Comparison of ENCODE assay signal across 8 cellular contexts in the genomic region with DNA sequence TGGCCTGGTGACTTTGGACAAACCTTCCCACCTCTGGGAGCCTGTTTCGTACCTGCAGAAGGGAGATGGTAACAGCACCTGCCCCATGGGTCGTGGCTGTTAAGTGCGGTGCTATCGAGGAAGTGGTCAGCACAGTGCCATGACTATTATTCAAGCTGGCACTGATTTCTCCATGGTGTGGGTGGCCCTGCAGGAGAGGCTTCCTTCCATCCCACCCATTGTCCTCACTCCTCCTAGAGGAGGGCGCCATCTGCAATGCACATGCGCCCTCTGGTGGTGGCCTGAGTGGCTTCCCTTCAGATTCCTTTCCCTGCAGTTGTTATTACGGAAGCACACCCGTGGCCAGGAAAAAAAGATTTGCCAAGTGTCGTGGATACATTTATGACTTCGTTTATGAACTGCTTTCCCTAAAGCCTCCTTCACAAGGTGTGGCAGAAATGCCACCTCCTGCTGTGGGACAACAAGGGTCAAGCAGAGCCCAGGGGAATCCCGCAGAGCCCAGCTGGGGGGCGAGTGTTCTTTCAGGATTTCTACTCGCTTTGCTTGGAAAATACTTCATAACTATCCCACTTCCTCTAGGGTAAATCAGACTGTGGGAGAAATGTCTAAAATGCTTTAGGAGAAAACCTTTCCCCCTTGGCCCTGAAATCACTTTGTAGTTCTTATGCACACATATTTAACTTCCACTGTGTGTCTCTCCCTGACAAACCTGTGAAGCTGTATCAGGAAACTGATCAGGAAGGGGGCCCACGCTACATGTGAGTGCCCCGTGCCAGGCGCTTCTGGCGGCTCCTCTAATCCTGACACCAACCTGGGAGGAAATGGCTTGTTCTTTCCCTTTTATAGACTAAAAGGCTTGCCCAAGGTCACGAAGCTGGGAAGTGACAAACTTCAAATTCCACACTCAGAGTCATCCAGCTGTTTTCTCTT.
DNase-seq lines count a peak whose midpoint lies in the region; ATAC-seq and TF ChIP-seq lines count a peak whose summit lies in the region.

No MANE protein-coding gene starts in this region.

- 12 to 18% (median 16%) methylated on average over 18 of the region's 18 CpGs for WGBS in ovary, 3 donors
- 29% methylated on average over 18 of the region's 18 CpGs for WGBS in thymus

- TF ChIP-seq POLR2A in ovary (IDR thresholded peaks at IDR 0.05) = no peak

- H3K27me3 Mint-ChIP-seq in activated naive CD4-positive, alpha-beta T cell treated with anti-CD3 and anti-CD28 coated beads, Interleukin-2, amount 10 ng/mL, durations not matched to agents 7 days and 5 days = peaks cover 6% of the 10 kb centered on the region

- CTCF ChIA-PET in activated naive CD4-positive, alpha-beta T cell treated with anti-CD3 and anti-CD28 coated beads, Interleukin-2, amount 10 ng/mL, durations not matched to agents 7 days and 5 days (lab: Charles Lee) = interaction anchor here (0.6 to 7.8 kb wide), 16 partner anchors 9 to 375 kb away, joined by 3 to 91 read pairs (median 6); no protein-coding TSS in a partner anchor

- peak; percentile 49 for ATAC-seq in GM18909 (IDR thresholded peaks at IDR 0.05; ENCODE audit: poor library complexity, unreplicated experiment)

- H3K9me3 ChIP-seq in SJSA1 (replicated peaks) (no peaks in the 10 kb centered on the region), ovary (no peaks in the 10 kb centered on the region), thymus (ENCODE audit: control insufficient read depth) (no peaks in the 10 kb centered on the region)

- H3K4me3 Mint-ChIP-seq in activated naive CD4-positive, alpha-beta T cell treated with anti-CD3 and anti-CD28 coated beads, Interleukin-2, amount 10 ng/mL, durations not matched to agents 7 days and 5 days = peak overlapping the region; percentile 27

- H3K9me3 Mint-ChIP-seq in activated naive CD4-positive, alpha-beta T cell treated with anti-CD3 and anti-CD28 coated beads, Interleukin-2, amount 10 ng/mL, durations not matched to agents 7 days and 5 days = no peaks in the 10 kb centered on the region

- H3K27ac ChIP-seq in ACC112 (ENCODE audit: low read depth, low read length) (peak overlapping the region; percentile 67), SJSA1 (peak overlapping the region; percentile 79), ovary (peak overlapping the region; percentile 65 to 89), thymus (ENCODE audit: low read depth) (no peak overlapping the region)

- H3K79me2 ChIP-seq in ACC112 (ENCODE audit: control insufficient read depth, insufficient read depth, low read length, unreplicated experiment) = no peaks in the 10 kb centered on the region

- TF ChIP-seq EP300 in ovary (IDR thresholded peaks at IDR 0.05) = no peak

- H3K4me3 ChIP-seq in ACC112 (ENCODE audit: low read depth, low read length) (peak overlapping the region; percentile 75), SJSA1 (peak overlapping the region; percentile 21), ovary (peak overlapping the region; percentile 40), thymus (ENCODE audit: low read length) (peak overlapping the region; percentile 13)

- H3K36me3 Mint-ChIP-seq in activated naive CD4-positive, alpha-beta T cell treated with anti-CD3 and anti-CD28 coated beads, Interleukin-2, amount 10 ng/mL, durations not matched to agents 7 days and 5 days = peaks cover 17% of the 10 kb centered on the region

- TF ChIP-seq CTCF in ovary (IDR thresholded peaks at IDR 0.05) = peak; percentile 93 to 97 (median 97)

- peaks cover 53% of the 10 kb centered on the region for H3K4me1 Mint-ChIP-seq in activated naive CD4-positive, alpha-beta T cell treated with anti-CD3 and anti-CD28 coated beads, Interleukin-2, amount 10 ng/mL, durations not matched to agents 7 days and 5 days

- no peak overlapping the region for H3K27ac Mint-ChIP-seq in activated naive CD4-positive, alpha-beta T cell treated with anti-CD3 and anti-CD28 coated beads, Interleukin-2, amount 10 ng/mL, durations not matched to agents 7 days and 5 days

- no peaks in the 10 kb centered on the region for H3K27me3 ChIP-seq in ACC112 (ENCODE audit: insufficient read depth, low read length)
- H3K27me3 ChIP-seq in SJSA1 (replicated peaks) = no peaks in the 10 kb centered on the region
- no peaks in the 10 kb centered on the region for H3K27me3 ChIP-seq in ovary
- H3K27me3 ChIP-seq in thymus (ENCODE audit: control insufficient read depth, insufficient read depth) = no peaks in the 10 kb centered on the region

- H2AFZ ChIP-seq in ACC112 (ENCODE audit: low read length, unreplicated experiment) = peak overlapping the region; percentile 91

- H3K36me3 ChIP-seq in ACC112 (ENCODE audit: insufficient read depth, low read length) (no peaks in the 10 kb centered on the region), SJSA1 (0 out of 2 replicates have a peak, but pooled peaks cover 6% of the 10 kb centered on the region), ovary (no peaks in the 10 kb centered on the region), thymus (ENCODE audit: control insufficient read depth, insufficient read depth) (peaks cover 4% of the 10 kb centered on the region)

- DNase-seq in M059J (ENCODE audit: low read depth) = peak; percentile 85
- DNase-seq in SJSA1 (ENCODE audit: low read depth in 1 of 2, low spot score in 2 of 2) = peak; percentile 89 to 92
- peak; percentile 79 for DNase-seq in activated naive CD4-positive, alpha-beta T cell treated with anti-CD3 and anti-CD28 coated beads, Interleukin-2, amount 10 ng/mL, durations not matched to agents 7 days and 5 days
- peak; percentile 88 for DNase-seq in globus pallidus (ENCODE audit: low spot score)
- peak; percentile 86 to 92 (median 90) for DNase-seq in ovary

- intact Hi-C loops in ovary (cut with DNase I) = loop anchor here (1.0 to 5.0 kb wide), 5 partner anchors 164 to 309 kb away; no protein-coding TSS in a partner anchor

- peaks cover 5% of the 10 kb centered on the region for H3K4me1 ChIP-seq in ACC112 (ENCODE audit: control insufficient read depth, insufficient read depth, low read length, unreplicated experiment)
- peaks cover 32% of the 10 kb centered on the region for H3K4me1 ChIP-seq in SJSA1 (replicated peaks)
- peaks cover 5% of the 10 kb centered on the region for H3K4me1 ChIP-seq in ovary (ENCODE audit: insufficient read depth)
- H3K4me1 ChIP-seq in thymus (ENCODE audit: control insufficient read depth, insufficient read depth, low read length) = peaks cover 19% of the 10 kb centered on the region

Comparison
In these comparisons a context has a peak if more than half of its experiments do, and no peak if none do; other contexts are left out.
1. H3K4me3 ChIP-seq: peak in every context shown above with its lines; median percentile 75 in ACC112; 40 in ovary; 21 in SJSA1; 13 in thymus.